ENCODE assay signal across 22 cellular contexts in the genomic region with DNA sequence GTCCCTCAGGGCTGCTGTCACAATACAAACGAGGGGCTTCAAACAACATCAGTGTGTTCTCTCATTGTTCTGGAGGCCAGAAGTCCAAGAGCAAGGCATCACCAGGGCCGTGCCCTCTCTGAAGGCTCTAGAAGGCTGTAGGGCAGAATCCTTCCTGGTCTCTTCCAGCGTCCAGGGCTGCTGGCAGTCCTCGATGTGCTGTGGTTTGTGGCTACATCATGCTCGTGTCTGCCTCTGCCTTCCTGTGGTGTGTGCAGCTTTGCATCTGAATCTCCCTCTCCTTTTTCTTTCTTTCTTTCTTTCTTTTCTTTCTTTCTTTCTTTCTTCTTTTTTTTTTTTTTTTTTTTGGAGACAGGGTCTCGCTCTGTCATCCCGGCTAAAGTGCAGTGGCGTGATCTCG.
DNase-seq lines count a peak whose midpoint lies in the region; ATAC-seq, FAIRE-seq and TF ChIP-seq lines count a peak whose summit lies in the region.
"Had no signal": no experiment of that assay in that cellular context is flagged by ENCODE, and none has a peak within 500 bp of the region (broad histone marks: within the 10 kb centered on the region; RNA-seq: fewer than 3 reads in every experiment).

No MANE protein-coding gene starts in this region.

- H3K27ac ChIP-seq in astrocyte (ENCODE audit: low read depth, low read length) (no peak overlapping the region), left lung (no peak overlapping the region), RWPE1 (no peak overlapping the region), lower lobe of right lung (no peak overlapping the region)
- H3K27ac ChIP-seq: BLaER1 had no signal

- H3K4me3 ChIP-seq in astrocyte (ENCODE audit: insufficient read depth, low read depth, low read length) (no peak overlapping the region), left lung (no peak overlapping the region), lower lobe of right lung (no peak overlapping the region)
- H3K4me3 ChIP-seq: BLaER1 had no signal

- no peaks in the 10 kb centered on the region for H3K9me3 Mint-ChIP-seq in astrocyte (ENCODE audit: unreplicated experiment)
- H3K9me3 Mint-ChIP-seq: CD14-positive monocyte had no signal

- H3K9me3 ChIP-seq in astrocyte (ENCODE audit: insufficient read depth, low read depth, low read length) (no peaks in the 10 kb centered on the region), left lung (no peaks in the 10 kb centered on the region), lower lobe of right lung (no peaks in the 10 kb centered on the region)
- H3K9me3 ChIP-seq: BE2C, BLaER1 had no signal

- H3K4me1 Mint-ChIP-seq in astrocyte (ENCODE audit: low read depth, unreplicated experiment), result no peaks in the 10 kb centered on the region
- H3K4me1 Mint-ChIP-seq: CD14-positive monocyte; CD4-positive, alpha-beta memory T cell; CD4-positive, CD25-positive, alpha-beta regulatory T cell; CD8-positive, alpha-beta memory T cell had no signal

- H3K36me3 Mint-ChIP-seq in astrocyte (ENCODE audit: low read depth, unreplicated experiment), result peaks cover 21% of the 10 kb centered on the region
- H3K36me3 Mint-ChIP-seq: CD14-positive monocyte; CD4-positive, alpha-beta memory T cell; CD4-positive, CD25-positive, alpha-beta regulatory T cell; CD8-positive, alpha-beta memory T cell had no signal

- POLR2A ChIA-PET in RWPE1 (lab: Yijun Ruan, JAX; ENCODE audit: low non-redundant PET), result no interaction called here

- H3K36me3 ChIP-seq in astrocyte (ENCODE audit: insufficient read depth, low read length) (peaks cover 7% of the 10 kb centered on the region), left lung (no peaks in the 10 kb centered on the region), lower lobe of right lung (peaks cover 19% of the 10 kb centered on the region)
- H3K36me3 ChIP-seq: BE2C, BLaER1 had no signal

- TF ChIP-seq CTCF in astrocyte (IDR thresholded peaks at IDR 0.05; ENCODE audit: insufficient read depth, low read depth, low read length) (no peak), left lung (IDR thresholded peaks at IDR 0.05) (no peak), RWPE1 (conservative IDR thresholded peaks at IDR 0.05; ENCODE audit: low read depth) (no peak), lower lobe of right lung (IDR thresholded peaks at IDR 0.05) (no peak)

- H3K27ac Mint-ChIP-seq in astrocyte (ENCODE audit: unreplicated experiment), result no peak overlapping the region
- H3K27ac Mint-ChIP-seq: CD14-positive monocyte; CD4-positive, alpha-beta memory T cell; CD4-positive, CD25-positive, alpha-beta regulatory T cell; CD8-positive, alpha-beta memory T cell had no signal

- CTCF ChIA-PET in RWPE1 (lab: Yijun Ruan, JAX), result no interaction called here

- intact Hi-C loops in left lung (cut with DNase I), result no loop called here
- intact Hi-C loops in lower lobe of right lung (cut with DNase I), result no loop called here

- H3K4me1 ChIP-seq in astrocyte (ENCODE audit: insufficient read depth, low read length), result no peaks in the 10 kb centered on the region
- no peaks in the 10 kb centered on the region for H3K4me1 ChIP-seq in left lung
- H3K4me1 ChIP-seq in lower lobe of right lung, result no peaks in the 10 kb centered on the region
- H3K4me1 ChIP-seq: BE2C, BLaER1 had no signal

- H2AFZ ChIP-seq in astrocyte (ENCODE audit: low read depth, low read length), result no peak overlapping the region

- no peak overlapping the region for H3K9ac ChIP-seq in astrocyte (ENCODE audit: low read length)
- H3K9ac ChIP-seq: BLaER1 had no signal

- H3K79me2 ChIP-seq in astrocyte (ENCODE audit: insufficient read depth, low read length), result no peaks in the 10 kb centered on the region

- H3K27me3 ChIP-seq in astrocyte (ENCODE audit: insufficient read depth, low read length) (no peaks in the 10 kb centered on the region), left lung (no peaks in the 10 kb centered on the region), lower lobe of right lung (ENCODE audit: low read depth) (no peaks in the 10 kb centered on the region)
- H3K27me3 ChIP-seq: BE2C, BLaER1 had no signal

- no peak for FAIRE-seq in astrocyte (lab: Jason Lieb, UNC)
- FAIRE-seq: A204.1, G401.6, GM12891 had no signal

- H4K20me1 ChIP-seq in astrocyte (ENCODE audit: insufficient read depth, low read length), result peaks cover 44% of the 10 kb centered on the region
- H4K20me1 ChIP-seq: BLaER1 had no signal

- peak; percentile 29 for DNase-seq in astrocyte (ENCODE audit: low read depth)
- peak; percentile 65 for DNase-seq in astrocyte of the hippocampus (ENCODE audit: low read depth, low spot score)
- DNase-seq in left lung, result no peak
- no peak for DNase-seq in RWPE1 (ENCODE audit: low spot score)
- DNase-seq in NCI-H345 (lab: John Stamatoyannopoulos, UW), result no peak
- DNase-seq in lower lobe of right lung, result no peak
- DNase-seq: 8988T; ACHN; BE2C; C1 segment of cervical spinal cord; CD4-positive, alpha-beta memory T cell; CD4-positive, CD25-positive, alpha-beta regulatory T cell; CD8-positive, alpha-beta memory T cell; COR-L47; DMS79 treated with DMSO at 0.1 percent for 48 hours; GF-D8 had no signal

- no peaks in the 10 kb centered on the region for H3K27me3 Mint-ChIP-seq in astrocyte (ENCODE audit: low read depth, unreplicated experiment)
- H3K27me3 Mint-ChIP-seq: CD4-positive, alpha-beta memory T cell; CD4-positive, CD25-positive, alpha-beta regulatory T cell; CD8-positive, alpha-beta memory T cell had no signal

- H3K4me2 ChIP-seq in astrocyte (ENCODE audit: low read length), result no peak overlapping the region
- H3K4me2 ChIP-seq: BLaER1 had no signal

- ATAC-seq in left lung (peak; percentile 41), GM18861 (IDR thresholded peaks at IDR 0.05; ENCODE audit: unreplicated experiment) (no peak), lower lobe of right lung (no peak)

- H3K4me3 Mint-ChIP-seq in astrocyte (ENCODE audit: unreplicated experiment), result no peak overlapping the region
- H3K4me3 Mint-ChIP-seq: CD14-positive monocyte; CD4-positive, alpha-beta memory T cell; CD4-positive, CD25-positive, alpha-beta regulatory T cell; CD8-positive, alpha-beta memory T cell had no signal

Comparison
In these comparisons a context has a peak if more than half of its experiments do, and no peak if none do; other contexts are left out.
1. DNase-seq: peak in astrocyte (single experiment) and astrocyte of the hippocampus (single experiment); none in left lung (0 of 2), RWPE1 (single experiment), NCI-H345 (single experiment) and lower lobe of right lung (single experiment).